Comparison of ENCODE assay signal across 15 cellular contexts in the genomic region with DNA sequence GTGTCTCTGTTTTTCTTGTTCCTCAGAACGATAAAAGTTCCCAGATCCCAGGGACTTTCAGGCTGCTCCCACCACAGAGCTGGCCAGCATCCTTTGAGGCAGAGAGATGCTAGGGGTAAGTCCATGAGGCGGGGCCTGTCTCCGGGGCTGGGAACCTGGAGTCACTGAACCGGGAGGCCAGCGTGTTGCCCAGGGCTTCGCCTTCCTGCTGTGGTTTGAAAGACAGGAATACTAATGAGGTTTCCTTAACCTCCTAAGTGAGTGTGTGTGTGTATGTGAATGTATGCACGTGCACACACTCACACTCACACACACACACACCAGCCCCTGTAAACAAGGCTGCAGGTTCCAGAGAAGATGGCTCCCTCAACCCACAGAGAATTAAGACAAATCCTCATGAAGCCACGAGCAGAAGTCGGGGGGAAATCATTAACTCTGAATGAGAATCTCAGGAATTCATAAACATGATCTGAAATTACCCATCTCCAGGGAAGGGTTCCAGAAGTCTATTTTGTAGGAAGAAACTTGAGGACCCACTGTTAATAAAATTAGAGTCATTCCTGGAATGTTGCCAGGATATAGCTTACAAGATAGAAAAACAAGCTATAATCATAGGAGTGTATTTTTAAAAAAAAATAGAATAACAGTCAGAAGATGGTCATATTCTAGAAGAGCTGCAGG. TPM values are rescaled to one million over a fixed set of nuclear protein-coding genes. Genes with fewer than 3 reads are reported as not detected.
DNase-seq lines count a peak whose midpoint lies in the region; ATAC-seq and TF ChIP-seq lines count a peak whose summit lies in the region.
"Had no signal": no experiment of that assay in that cellular context is flagged by ENCODE, and none has a peak within 500 bp of the region (broad histone marks: within the 10 kb centered on the region; RNA-seq: fewer than 3 reads in every experiment).

No MANE protein-coding gene starts in this region.

- H3K27ac Mint-ChIP-seq in MCF 10A (ENCODE audit: low read depth, unreplicated experiment): peak overlapping the region; percentile 88
- peak overlapping the region; percentile 54 to 86 (median 72) for H3K27ac Mint-ChIP-seq in nephron
- H3K27ac Mint-ChIP-seq: activated CD8-positive, alpha-beta memory T cell treated with anti-CD3 and anti-CD28 coated beads, Interleukin-2, amount 10 ng/mL, durations not matched to agents 7 days and 5 days; T-cell; WTC11 had no signal

- H3K27ac ChIP-seq in breast epithelium (no peak overlapping the region), uterus (peak overlapping the region; percentile 83 to 88)

- no peaks in the 10 kb centered on the region for H3K4me1 ChIP-seq in breast epithelium
- peaks cover 8 to 10% of the 10 kb centered on the region in 2 donors for H3K4me1 ChIP-seq in uterus

- DNase-seq in MCF 10A (ENCODE audit: unreplicated experiment) (no peak), breast epithelium (ENCODE audit: low spot score in 2 of 2) (no peak), choroid plexus epithelial cell (ENCODE audit: low read depth) (peak; percentile 23), uterus (no peak), COR-L47 (lab: John Stamatoyannopoulos, UW) (no peak)
- DNase-seq: activated CD8-positive, alpha-beta memory T cell treated with anti-CD3 and anti-CD28 coated beads, Interleukin-2, amount 10 ng/mL, durations not matched to agents 7 days and 5 days; activated naive CD4-positive, alpha-beta T cell treated with anti-CD3 and anti-CD28 coated beads, Interleukin-2, amount 50 U/mL, for 16 hours; hippocampal formation; small intestine; T-cell had no signal

- H3K36me3 ChIP-seq in breast epithelium: no peaks in the 10 kb centered on the region
- no peaks in the 10 kb centered on the region for H3K36me3 ChIP-seq in uterus

- H3K4me3 ChIP-seq in breast epithelium (no peak overlapping the region), choroid plexus epithelial cell (ENCODE audit: low read depth, low read length) (no peak overlapping the region), uterus (no peak overlapping the region)

- H3K36me3 Mint-ChIP-seq in MCF 10A (ENCODE audit: insufficient read depth, unreplicated experiment) (no peaks in the 10 kb centered on the region), nephron (ENCODE audit: low read depth) (no peaks in the 10 kb centered on the region)
- H3K36me3 Mint-ChIP-seq: activated CD8-positive, alpha-beta memory T cell treated with anti-CD3 and anti-CD28 coated beads, Interleukin-2, amount 10 ng/mL, durations not matched to agents 7 days and 5 days; T-cell; WTC11 had no signal

- POLR2A ChIA-PET in MCF 10A (lab: Yijun Ruan, JAX): no interaction called here

- TF ChIP-seq POLR2A in breast epithelium (IDR thresholded peaks at IDR 0.05) (no peak), uterus (IDR thresholded peaks at IDR 0.05) (no peak)

- H3K27me3 Mint-ChIP-seq in MCF 10A (ENCODE audit: insufficient read depth, unreplicated experiment) (no peaks in the 10 kb centered on the region), nephron (ENCODE audit: low read depth) (no peaks in the 10 kb centered on the region)

- H3K27me3 ChIP-seq in breast epithelium: no peaks in the 10 kb centered on the region
- H3K27me3 ChIP-seq in uterus: no peaks in the 10 kb centered on the region

- H3K9me3 Mint-ChIP-seq in MCF 10A (ENCODE audit: unreplicated experiment) (no peaks in the 10 kb centered on the region), nephron (no peaks in the 10 kb centered on the region)
- H3K9me3 Mint-ChIP-seq: central memory CD8-positive, alpha-beta T cell; T-cell; WTC11 had no signal

- intact Hi-C loops in MCF 10A (cut with micrococcal nuclease): loop anchor here (10.0 kb wide), 1 partner anchor 422 kb away; no protein-coding TSS in a partner anchor
- intact Hi-C loops in breast epithelium (cut with DNase I; ENCODE audit: low total_unique reads): no loop called here
- intact Hi-C loops in uterus (cut with DNase I; ENCODE audit: low total_unique reads): no loop called here

- H3K9me3 ChIP-seq in breast epithelium (no peaks in the 10 kb centered on the region), uterus (no peaks in the 10 kb centered on the region)

- peaks cover 31% of the 10 kb centered on the region for H3K4me1 Mint-ChIP-seq in MCF 10A (ENCODE audit: insufficient read depth, unreplicated experiment)
- H3K4me1 Mint-ChIP-seq in nephron: peaks cover 39% of the 10 kb centered on the region

- ATAC-seq in GM18511 (IDR thresholded peaks at IDR 0.05; ENCODE audit: unreplicated experiment) (no peak), HG03432 (IDR thresholded peaks at IDR 0.05; ENCODE audit: unreplicated experiment) (no peak)
- ATAC-seq: activated CD8-positive, alpha-beta memory T cell treated with anti-CD3 and anti-CD28 coated beads, Interleukin-2, amount 10 ng/mL, durations not matched to agents 7 days and 5 days; T-cell; WTC11 had no signal

- TF ChIP-seq CTCF in MCF 10A (IDR thresholded peaks at IDR 0.05; ENCODE audit: unreplicated experiment): no peak
- no peak for TF ChIP-seq CTCF in breast epithelium (IDR thresholded peaks at IDR 0.05)
- no peak for TF ChIP-seq CTCF in choroid plexus epithelial cell (conservative IDR thresholded peaks at IDR 0.05; ENCODE audit: low read depth, low read length)
- TF ChIP-seq CTCF in nephron (IDR thresholded peaks at IDR 0.05; ENCODE audit: unreplicated experiment in 3 of 3): no peak
- TF ChIP-seq CTCF in uterus (IDR thresholded peaks at IDR 0.05): no peak

- no TSS peak for BruUV-seq in MCF 10A (replicated peaks; lab: Mats Ljungman, UMichigan)

- CTCF ChIA-PET in MCF 10A (lab: Yijun Ruan, JAX): interaction anchor here (0.6 to 1.3 kb wide), 2 partner anchors 208 to 1722 kb away, joined by 3 to 4 read pairs; no protein-coding TSS in a partner anchor

- no peak overlapping the region for H3K4me3 Mint-ChIP-seq in MCF 10A (ENCODE audit: unreplicated experiment)
- H3K4me3 Mint-ChIP-seq in nephron: peak overlapping the region in 1 of 3 experiments; percentile 25
- H3K4me3 Mint-ChIP-seq: activated CD8-positive, alpha-beta memory T cell treated with anti-CD3 and anti-CD28 coated beads, Interleukin-2, amount 10 ng/mL, durations not matched to agents 7 days and 5 days; central memory CD8-positive, alpha-beta T cell; T-cell; WTC11 had no signal

RNA-seq across cellular contexts. Expression of a gene that starts 20.3 kb away (rescaled TPM):
- total RNA-seq in MCF 10A (2022): 164 and 186 TPM in 2 replicates
- total RNA-seq in breast epithelium: 10 to 100 TPM; 16.0 to 37.0 (median 32.9) TPM
- 10 to 100 TPM; 22.9 to 74.5 (median 43.8) TPM for total RNA-seq in uterus

Comparison
In these comparisons a context has a peak if more than half of its experiments do, and no peak if none do; other contexts are left out.
1. H3K27ac ChIP-seq: peak in uterus (2 of 2); none in breast epithelium (0 of 2).